ENCODE assay signal across 10 cellular contexts in the genomic region with DNA sequence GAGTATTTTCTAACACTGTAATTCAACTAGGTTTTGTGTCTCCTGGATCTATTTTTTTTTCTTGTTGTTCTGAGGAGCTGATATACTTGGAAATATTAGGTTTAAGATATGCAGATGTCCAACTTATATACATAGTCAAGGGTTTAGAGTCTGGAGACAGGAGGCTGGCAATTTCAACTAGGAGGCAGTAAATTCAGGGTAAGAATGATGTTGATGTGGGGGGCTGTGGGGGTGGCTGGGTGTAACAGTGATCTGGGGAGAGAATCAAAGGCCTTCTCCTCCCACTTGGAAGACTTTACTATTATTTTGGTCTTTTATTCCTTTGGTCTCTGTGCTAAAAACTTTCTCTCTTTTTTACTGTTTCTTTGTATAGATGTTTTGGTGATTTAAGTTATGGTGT.
DNase-seq lines count a peak whose midpoint lies in the region; ATAC-seq and TF ChIP-seq lines count a peak whose summit lies in the region.
"Had no signal": no experiment of that assay in that cellular context is flagged by ENCODE, and none has a peak within 500 bp of the region (broad histone marks: within the 10 kb centered on the region; RNA-seq: fewer than 3 reads in every experiment).

No MANE protein-coding gene starts in this region.

- DNase-seq in adipocyte (ENCODE audit: low read depth) = peak; percentile 23
- DNase-seq in left lung = no peak
- no peak for DNase-seq in smooth muscle cell (lab: John Stamatoyannopoulos, UW; ENCODE audit: unreplicated experiment)
- no peak for DNase-seq in NCI-H446 (lab: John Stamatoyannopoulos, UW)
- no peak for DNase-seq in DMS53 treated with DMSO at 0.1 percent for 48 hours (lab: John Stamatoyannopoulos, UW; ENCODE audit: unreplicated experiment)
- DNase-seq in midbrain (lab: John Stamatoyannopoulos, UW) = no peak
- no peak for DNase-seq in stimulated activated CD4-positive, alpha-beta T cell treated with anti-CD3 and anti-CD28 coated beads, Interleukin-2, amount 100 ng/mL, for 48 hours
- DNase-seq: NCI-H187, T-cell had no signal

- no peaks in the 10 kb centered on the region for H3K27me3 ChIP-seq in adipocyte (replicated peaks; ENCODE audit: control insufficient read depth, insufficient read depth, low read length)
- no peaks in the 10 kb centered on the region for H3K27me3 ChIP-seq in left lung
- H3K27me3 ChIP-seq in smooth muscle cell (ENCODE audit: low read depth) = no peaks in the 10 kb centered on the region

- intact Hi-C loops in left lung (cut with DNase I) = no loop called here

- TF ChIP-seq CTCF in left lung (IDR thresholded peaks at IDR 0.05) (no peak), smooth muscle cell (IDR thresholded peaks at IDR 0.05; ENCODE audit: borderline replicate concordance, insufficient read depth, poor library complexity, severe bottlenecking) (no peak)

- H3K9me3 ChIP-seq in adipocyte (ENCODE audit: control insufficient read depth, low read length) = no peaks in the 10 kb centered on the region
- no peaks in the 10 kb centered on the region for H3K9me3 ChIP-seq in left lung
- no peaks in the 10 kb centered on the region for H3K9me3 ChIP-seq in smooth muscle cell (replicated peaks; ENCODE audit: low read depth)

- peak overlapping the region; percentile 73 for H2AFZ ChIP-seq in smooth muscle cell (ENCODE audit: low read depth)

- peak overlapping the region; percentile 8 to 77 for H3K27ac ChIP-seq in left lung
- no peak overlapping the region for H3K27ac ChIP-seq in smooth muscle cell (ENCODE audit: low read depth)

- no peaks in the 10 kb centered on the region for H3F3A ChIP-seq in smooth muscle cell (ENCODE audit: low read depth)

- H3K79me2 ChIP-seq in smooth muscle cell (ENCODE audit: low read depth) = no peaks in the 10 kb centered on the region

- H3K4me3 ChIP-seq in adipocyte (ENCODE audit: low read length) (peak overlapping the region; percentile 80), left lung (peak overlapping the region in 1 of 2 donors; percentile 24), smooth muscle cell (peak overlapping the region; percentile 36)

- H3K36me3 ChIP-seq in adipocyte (ENCODE audit: control insufficient read depth, insufficient read depth, low read length, severe bottlenecking) (peaks cover 4% of the 10 kb centered on the region), left lung (peaks cover 0 to 5% of the 10 kb centered on the region in 2 donors), smooth muscle cell (ENCODE audit: low read depth) (no peaks in the 10 kb centered on the region)

- peaks cover 37% of the 10 kb centered on the region for H3K4me1 ChIP-seq in adipocyte (ENCODE audit: control insufficient read depth, insufficient read depth, low read length)
- H3K4me1 ChIP-seq in left lung = peaks cover 20 to 35% of the 10 kb centered on the region in 2 donors
- H3K4me1 ChIP-seq in smooth muscle cell (ENCODE audit: low read depth) = peaks cover 8% of the 10 kb centered on the region

- H3K9ac ChIP-seq in adipocyte (ENCODE audit: low read length) = peak overlapping the region; percentile 85
- no peak overlapping the region for H3K9ac ChIP-seq in smooth muscle cell (ENCODE audit: low read depth)

- no peaks in the 10 kb centered on the region for H4K20me1 ChIP-seq in smooth muscle cell (ENCODE audit: low read depth)

- H3K4me2 ChIP-seq in smooth muscle cell = peak overlapping the region; percentile 71

- ATAC-seq in GM21825 (IDR thresholded peaks at IDR 0.05; ENCODE audit: unreplicated experiment) = peak; percentile 7
- ATAC-seq in left lung = no peak
- ATAC-seq: T-cell had no signal
